8 cellular contexts compared by ENCODE assay signal in genomic region chr7:157875230-157876179, GRCh38.
DNase-seq lines count a peak whose midpoint lies in the region; ATAC-seq and TF ChIP-seq lines count a peak whose summit lies in the region.

No MANE protein-coding gene starts in this region.

- H3K79me2 ChIP-seq in HCT116 (ENCODE audit: insufficient read depth, low read length): no peaks in the 10 kb centered on the region

- ATAC-seq in HCT116 (peak; percentile 95), Panc1 (peak; percentile 88), HG03565 (IDR thresholded peaks at IDR 0.05; ENCODE audit: unreplicated experiment) (no peak), HG02981 (IDR thresholded peaks at IDR 0.05; ENCODE audit: unreplicated experiment) (no peak)
- peak; percentile 81 to 89 for ATAC-seq in naive thymus-derived CD8-positive, alpha-beta T cell

- BruUV-seq in HCT116 (replicated peaks; lab: Mats Ljungman, UMichigan) (no TSS peak), Panc1 (replicated peaks; lab: Mats Ljungman, UMichigan) (no TSS peak)

- peak overlapping the region; percentile 60 for H3K4me3 Mint-ChIP-seq in activated naive CD4-positive, alpha-beta T cell treated with anti-CD3 and anti-CD28 coated beads for 36 hours
- peak overlapping the region; percentile 70 to 87 (median 80) for H3K4me3 Mint-ChIP-seq in naive thymus-derived CD8-positive, alpha-beta T cell
- no peak overlapping the region for H3K4me3 Mint-ChIP-seq in type B pancreatic cell

- CTCF ChIA-PET in HCT116 (lab: Charles Lee) (no interaction called here), Panc1 (lab: Charles Lee) (no interaction called here)
- CTCF ChIA-PET in activated naive CD4-positive, alpha-beta T cell treated with anti-CD3 and anti-CD28 coated beads for 36 hours (lab: Charles Lee): interaction anchor here (0.8 to 1.0 kb wide), 3 partner anchors 10 to 252 kb away, joined by 3 read pairs; no protein-coding TSS in a partner anchor

- H3K9me3 ChIP-seq in HCT116 (ENCODE audit: control insufficient read depth in 1 of 2, insufficient read depth in 1 of 2, low read depth in 1 of 2, low read length in 2 of 2): 0 out of 4 replicates have a peak, but pooled peaks cover 3 to 5% of the 10 kb centered on the region in 2 experiments
- H3K9me3 ChIP-seq in Panc1 (ENCODE audit: control insufficient read depth, insufficient read depth, low read depth, low read length): no peaks in the 10 kb centered on the region

- peaks cover 41% of the 10 kb centered on the region for H3K4me1 Mint-ChIP-seq in activated naive CD4-positive, alpha-beta T cell treated with anti-CD3 and anti-CD28 coated beads for 36 hours (ENCODE audit: low read depth)
- H3K4me1 Mint-ChIP-seq in naive thymus-derived CD8-positive, alpha-beta T cell: peaks cover 18 to 40% (median 30%) of the 10 kb centered on the region in 4 donors
- peaks cover 3% of the 10 kb centered on the region for H3K4me1 Mint-ChIP-seq in type B pancreatic cell (ENCODE audit: unreplicated experiment)

- no peaks in the 10 kb centered on the region for H3K36me3 ChIP-seq in HCT116 (ENCODE audit: control insufficient read depth in 1 of 2, insufficient read depth in 2 of 2, low read length in 2 of 2)
- no peaks in the 10 kb centered on the region; the same call in 1 of the 2 replicates for H3K36me3 ChIP-seq in Panc1 (ENCODE audit: control insufficient read depth, insufficient read depth, low read length)

- intact Hi-C loops in HCT116 (cut with micrococcal nuclease): loop anchor here (1.0 kb wide), 2 partner anchors 442 to 477 kb away; no protein-coding TSS in a partner anchor
- intact Hi-C loops in Panc1 (cut with micrococcal nuclease; ENCODE audit: unreplicated experiment): loop anchor here (10.0 kb wide), 1 partner anchor 441 kb away; no protein-coding TSS in a partner anchor
- intact Hi-C loops in activated naive CD4-positive, alpha-beta T cell treated with anti-CD3 and anti-CD28 coated beads for 36 hours (cut with micrococcal nuclease): loop anchor here (1.0 to 10.0 kb wide), 6 partner anchors 25 to 477 kb away; no protein-coding TSS in a partner anchor

- no peaks in the 10 kb centered on the region for H3K27me3 Mint-ChIP-seq in activated naive CD4-positive, alpha-beta T cell treated with anti-CD3 and anti-CD28 coated beads for 36 hours (ENCODE audit: low read depth)
- no peaks in the 10 kb centered on the region for H3K27me3 Mint-ChIP-seq in naive thymus-derived CD8-positive, alpha-beta T cell
- H3K27me3 Mint-ChIP-seq in type B pancreatic cell: no peaks in the 10 kb centered on the region

- TF ChIP-seq POLR2A in HCT116 (IDR thresholded peaks at IDR 0.05; ENCODE audit: borderline replicate concordance, extremely low read depth, insufficient read depth, insufficient read length): no peak

- H3K4me1 ChIP-seq in HCT116 (ENCODE audit: control insufficient read depth in 1 of 2, insufficient read depth in 2 of 2, low read length in 2 of 2): peaks cover 0 to 9% of the 10 kb centered on the region in 2 experiments; a peak in 2 of 4 replicates
- H3K4me1 ChIP-seq in Panc1 (ENCODE audit: control insufficient read depth, insufficient read depth, low read length): no peaks in the 10 kb centered on the region

- H3K27ac ChIP-seq in HCT116 (ENCODE audit: low read depth, low read length) (no peak overlapping the region), Panc1 (ENCODE audit: low read length) (no peak overlapping the region)

- RAD21 ChIA-PET in HCT116 (lab: Charles Lee; ENCODE audit: low non-redundant PET in 1 of 2, low total read pairs in 2 of 2, uncharacterized antibody in 2 of 2, unreplicated experiment in 2 of 2): no interaction called here

- H3K27ac Mint-ChIP-seq in activated naive CD4-positive, alpha-beta T cell treated with anti-CD3 and anti-CD28 coated beads for 36 hours: peak overlapping the region; percentile 21
- peak overlapping the region in 9 of 10 donors; percentile 26 to 94 (median 78) for H3K27ac Mint-ChIP-seq in naive thymus-derived CD8-positive, alpha-beta T cell
- H3K27ac Mint-ChIP-seq in type B pancreatic cell: peak overlapping the region; percentile 1

- no peak overlapping the region for H3K9ac ChIP-seq in HCT116 (ENCODE audit: low read length)

- peak; percentile 90 for TF ChIP-seq RAD21 in HCT116 (IDR thresholded peaks at IDR 0.05; ENCODE audit: low read depth)

- H3K27me3 ChIP-seq in HCT116 (ENCODE audit: insufficient read depth, low read length) (no peaks in the 10 kb centered on the region), Panc1 (ENCODE audit: control insufficient read depth, insufficient read depth, low read length) (no peaks in the 10 kb centered on the region; the same call in 1 of the 2 replicates)

- H2AFZ ChIP-seq in HCT116 (ENCODE audit: low read depth, low read length, poor library complexity, severe bottlenecking): no peak overlapping the region

- POLR2A ChIA-PET in HCT116 (lab: Charles Lee): no interaction called here
- POLR2A ChIA-PET in Panc1 (lab: Charles Lee): no interaction called here
- POLR2A ChIA-PET in naive thymus-derived CD8-positive, alpha-beta T cell (lab: Charles Lee): interaction anchor here (0.6 to 0.8 kb wide), 2 partner anchors 407 to 443 kb away, joined by 3 read pairs; no protein-coding TSS in a partner anchor

- no peaks in the 10 kb centered on the region for H3K36me3 Mint-ChIP-seq in activated naive CD4-positive, alpha-beta T cell treated with anti-CD3 and anti-CD28 coated beads for 36 hours (ENCODE audit: low read depth)
- H3K36me3 Mint-ChIP-seq in naive thymus-derived CD8-positive, alpha-beta T cell: no peaks in the 10 kb centered on the region
- H3K36me3 Mint-ChIP-seq in type B pancreatic cell: no peaks in the 10 kb centered on the region

- peak overlapping the region; percentile 65 for H3K4me2 ChIP-seq in HCT116 (ENCODE audit: low read length)

- H3K4me3 ChIP-seq in HCT116 (replicated peaks in 1 of 2; ENCODE audit: low read depth in 1 of 2, low read length in 2 of 2): peak overlapping the region in 1 of 2 experiments; percentile 18; a peak in 1 of 4 replicates
- H3K4me3 ChIP-seq in Panc1 (ENCODE audit: low read depth in 2 of 2, low read length in 2 of 2): no peak overlapping the region

- DNase-seq in HCT116 (ENCODE audit: low read depth, low spot score) (peak; percentile 23), Panc1 (ENCODE audit: low read depth, low spot score) (no peak), type B pancreatic cell (ENCODE audit: extremely low spot score, unreplicated experiment) (no peak), cerebellar nuclear complex (lab: John Stamatoyannopoulos, UW) (no peak)
- DNase-seq in activated naive CD4-positive, alpha-beta T cell treated with anti-CD3 and anti-CD28 coated beads for 36 hours: peak; percentile 68
- DNase-seq in naive thymus-derived CD8-positive, alpha-beta T cell: peak; percentile 34 to 74 (median 56)

- no peaks in the 10 kb centered on the region for H4K20me1 ChIP-seq in HCT116 (ENCODE audit: insufficient read depth)

- in situ Hi-C loops in Panc1 (cut with HindIII; ENCODE audit: low pct_unique_long_range_greater_than_20kb, low sequenced_read_pairs): no loop called here

- H3K9me2 ChIP-seq in HCT116 (ENCODE audit: insufficient read depth): no peaks in the 10 kb centered on the region

- peaks cover 5% of the 10 kb centered on the region for H3K9me3 Mint-ChIP-seq in activated naive CD4-positive, alpha-beta T cell treated with anti-CD3 and anti-CD28 coated beads for 36 hours
- peaks cover 0 to 1% (median 0%) of the 10 kb centered on the region in 9 donors for H3K9me3 Mint-ChIP-seq in naive thymus-derived CD8-positive, alpha-beta T cell
- H3K9me3 Mint-ChIP-seq in type B pancreatic cell: no peaks in the 10 kb centered on the region

- TF ChIP-seq CTCF in HCT116 (IDR thresholded peaks at IDR 0.05 in 2 of 3, conservative IDR thresholded peaks at IDR 0.05 in 1 of 3; ENCODE audit: borderline replicate concordance in 1 of 3, insufficient read depth in 1 of 3, low read depth in 2 of 3, low read length in 2 of 3) (peak; percentile 67 to 85 (median 84); a peak in 5 of 6 replicates), Panc1 (IDR thresholded peaks at IDR 0.05) (peak; percentile 89), type B pancreatic cell (conservative IDR thresholded peaks at IDR 0.05) (peak; percentile 87)

TF ChIP-seq in HCT116, 20 proteins besides CTCF, POLR2A, EP300 and RAD21:
- TF ChIP-seq ZBTB33 (IDR thresholded peaks at IDR 0.05; ENCODE audit: extremely low read depth, insufficient replicate concordance, low read length): no peak
- TF ChIP-seq JUND (IDR thresholded peaks at IDR 0.05): no peak
- no peak for TF ChIP-seq ZNF274 (IDR thresholded peaks at IDR 0.05; ENCODE audit: low read depth, low read length)
- no peak for TF ChIP-seq EGR1 (IDR thresholded peaks at IDR 0.05; ENCODE audit: low read depth)

Comparison
In these comparisons a context has a peak if more than half of its experiments do, and no peak if none do; other contexts are left out.
1. ATAC-seq: peak in HCT116 (single experiment), Panc1 (single experiment) and naive thymus-derived CD8-positive, alpha-beta T cell (2 of 2); none in HG03565 (single experiment) and HG02981 (single experiment).
2. DNase-seq: peak in HCT116 (single experiment), activated naive CD4-positive, alpha-beta T cell treated with anti-CD3 and anti-CD28 coated beads for 36 hours (single experiment) and naive thymus-derived CD8-positive, alpha-beta T cell (10 of 10); none in Panc1 (single experiment), type B pancreatic cell (single experiment) and cerebellar nuclear complex (0 of 2).
3. H3K27ac Mint-ChIP-seq: peak in every context shown above with its lines; median percentile 78 in naive thymus-derived CD8-positive, alpha-beta T cell; 21 in activated naive CD4-positive, alpha-beta T cell treated with anti-CD3 and anti-CD28 coated beads for 36 hours; 1 in type B pancreatic cell.
4. Peak in every context shown above with its lines, with median percentiles within 50 percentile points of each other: CTCF ChIP-seq.